ENCODE assay signal across 25 cellular contexts in the genomic region with DNA sequence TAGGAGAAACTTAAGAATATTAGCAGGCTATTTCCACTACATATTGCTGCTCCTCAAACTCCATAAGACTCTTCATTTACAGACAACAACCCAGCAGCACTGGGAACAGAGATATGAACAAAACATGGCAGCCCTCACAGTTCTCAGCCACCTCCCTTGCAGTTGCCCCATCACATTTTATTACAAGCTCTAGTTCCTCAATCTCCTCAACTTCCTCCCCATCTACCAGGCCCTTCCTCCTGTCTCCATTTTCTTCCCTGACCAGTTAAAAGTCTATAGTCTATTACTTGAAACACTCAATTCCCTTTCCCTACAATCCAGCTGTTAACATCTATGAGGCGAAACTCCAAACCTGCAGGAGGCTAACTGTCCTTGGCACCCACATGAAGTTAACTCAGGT.
"Had no signal": no experiment of that assay in that cellular context is flagged by ENCODE, and none has a peak within 500 bp of the region (broad histone marks: within the 10 kb centered on the region; RNA-seq: fewer than 3 reads in every experiment).

No MANE protein-coding gene starts in this region.

- H3K27ac Mint-ChIP-seq: activated CD8-positive, alpha-beta T cell treated with anti-CD3 and anti-CD28 coated beads, Interleukin-2, amount 10 ng/mL, durations not matched to agents 7 days and 5 days; activated naive CD4-positive, alpha-beta T cell treated with anti-CD3 and anti-CD28 coated beads, Interleukin-2, amount 50 U/mL, for 24 hours; brain; effector memory CD8-positive, alpha-beta T cell; mesothelial cell of epicardium; natural killer cell; stimulated activated naive CD8-positive, alpha-beta T cell treated with anti-CD3 and anti-CD28 coated beads, Interleukin-15, Interleukin-2, amounts not matched to agents 100 ng/mL and 50 ng/mL, for 24 hours; T-helper 1 cell treated with Interleukin-12 subunit alpha and Interleukin-12 subunit beta and Interleukin-4 antibody, amounts not matched to agents 30 μg/mL and 1 μg/mL, for 36 hours had no signal

- H3K27me3 Mint-ChIP-seq: activated naive CD4-positive, alpha-beta T cell treated with anti-CD3 and anti-CD28 coated beads, Interleukin-2, amount 50 U/mL, for 24 hours; brain; effector memory CD8-positive, alpha-beta T cell; stimulated activated naive CD8-positive, alpha-beta T cell treated with anti-CD3 and anti-CD28 coated beads, Interleukin-15, Interleukin-2, amounts not matched to agents 100 ng/mL and 50 ng/mL, for 24 hours had no signal

- H3K9me3 Mint-ChIP-seq: activated naive CD4-positive, alpha-beta T cell treated with anti-CD3 and anti-CD28 coated beads, Interleukin-2, amount 50 U/mL, for 24 hours; brain; effector memory CD8-positive, alpha-beta T cell; natural killer cell; stimulated activated naive CD8-positive, alpha-beta T cell treated with anti-CD3 and anti-CD28 coated beads, Interleukin-15, Interleukin-2, amounts not matched to agents 100 ng/mL and 50 ng/mL, for 24 hours; T-helper 1 cell treated with Interleukin-12 subunit alpha and Interleukin-12 subunit beta and Interleukin-4 antibody, amounts not matched to agents 30 μg/mL and 1 μg/mL, for 36 hours had no signal

- H3K36me3 ChIP-seq: ovary, prostate gland, thyroid gland, WERI-Rb-1 had no signal

- H3K27ac ChIP-seq: dorsolateral prefrontal cortex, ovary, prostate gland, thyroid gland, WERI-Rb-1 had no signal

- H3K4me3 ChIP-seq: dorsolateral prefrontal cortex, ovary, prostate gland, spleen, thyroid gland had no signal

- H3K9me3 ChIP-seq: ovary, prostate gland, spleen, thyroid gland had no signal

- H3K27me3 ChIP-seq: dorsolateral prefrontal cortex, ovary, spleen, thyroid gland had no signal

- H3K4me1 Mint-ChIP-seq: activated naive CD4-positive, alpha-beta T cell treated with anti-CD3 and anti-CD28 coated beads, Interleukin-2, amount 50 U/mL, for 24 hours; brain; mesothelial cell of epicardium; natural killer cell had no signal

- H3K4me1 ChIP-seq: prostate gland, spleen, thyroid gland had no signal

- H3K36me3 Mint-ChIP-seq: natural killer cell had no signal

- DNase-seq: activated CD4-positive, alpha-beta T cell treated with anti-CD3 and anti-CD28 coated beads for 1 hour; activated CD4-positive, alpha-beta T cell treated with anti-CD3 and anti-CD28 coated beads, Interleukin-2, amount 50 U/mL, for 1 hour; activated CD8-positive, alpha-beta T cell treated with anti-CD3 and anti-CD28 coated beads, Interleukin-2, amount 10 ng/mL, durations not matched to agents 7 days and 5 days; activated gamma-delta T cell treated with Interleukin-2 at 50 U/mL for 16 hours; anterior cingulate cortex; caudate nucleus; dorsolateral prefrontal cortex; effector memory CD8-positive, alpha-beta T cell; glutamatergic neuron; hippocampal formation; left ventricle myocardium superior; mammary epithelial cell; natural killer cell; ovary; spleen; substantia nigra; T1000; thyroid gland; WERI-Rb-1 had no signal

- H3K4me3 Mint-ChIP-seq: activated CD8-positive, alpha-beta T cell treated with anti-CD3 and anti-CD28 coated beads, Interleukin-2, amount 10 ng/mL, durations not matched to agents 7 days and 5 days; activated naive CD4-positive, alpha-beta T cell treated with anti-CD3 and anti-CD28 coated beads, Interleukin-2, amount 50 U/mL, for 24 hours; brain; effector memory CD8-positive, alpha-beta T cell; mesothelial cell of epicardium; natural killer cell; stimulated activated naive CD8-positive, alpha-beta T cell treated with anti-CD3 and anti-CD28 coated beads, Interleukin-15, Interleukin-2, amounts not matched to agents 100 ng/mL and 50 ng/mL, for 24 hours; T-helper 1 cell treated with Interleukin-12 subunit alpha and Interleukin-12 subunit beta and Interleukin-4 antibody, amounts not matched to agents 30 μg/mL and 1 μg/mL, for 36 hours had no signal
